In genomic region chr2:122622896-122623295, GRCh38 we compare ENCODE assay signal across 23 cellular contexts.
DNase-seq lines count a peak whose midpoint lies in the region; ATAC-seq and TF ChIP-seq lines count a peak whose summit lies in the region.
"Had no signal": no experiment of that assay in that cellular context is flagged by ENCODE, and none has a peak within 500 bp of the region (broad histone marks: within the 10 kb centered on the region; RNA-seq: fewer than 3 reads in every experiment).

No MANE protein-coding gene starts in this region.

- H2AFZ ChIP-seq in H9 (ENCODE audit: low read length) (no peak overlapping the region), neural progenitor cell (replicated peaks) (peak overlapping the region; percentile 7), Karpas-422 (ENCODE audit: low read length) (no peak overlapping the region)

- H4K8ac ChIP-seq in H9 (replicated peaks; ENCODE audit: insufficient read length, low read depth, low read length): no peak overlapping the region

- CTCF ChIA-PET in WTC11 (lab: Charles Lee): interaction anchor here (1.1 kb wide), 1 partner anchor 91 kb away, joined by 3 read pairs; no protein-coding TSS in a partner anchor

- POLR2A ChIA-PET in WTC11 (lab: Charles Lee): no interaction called here

- H2BK20ac ChIP-seq in H9 (ENCODE audit: low read depth, low read length, poor library complexity, severe bottlenecking): no peak overlapping the region

- H3K79me1 ChIP-seq in H9 (ENCODE audit: insufficient read depth, low read depth, low read length, poor library complexity, severe bottlenecking): no peaks in the 10 kb centered on the region

- no peak overlapping the region for H3K27ac ChIP-seq in H9 (ENCODE audit: insufficient read length, low read depth, low read length)
- H3K27ac ChIP-seq in neural progenitor cell: no peak overlapping the region
- no peak overlapping the region for H3K27ac ChIP-seq in Karpas-422 (ENCODE audit: low read length)
- H3K27ac ChIP-seq: A549; BLaER1 treated with 17β-estradiol and CSF1 and Interleukin-3, amounts not matched to agents 10 nM and 100 nM had no signal

- H3K36me3 ChIP-seq in neural progenitor cell (no peaks in the 10 kb centered on the region), Karpas-422 (ENCODE audit: insufficient read depth, low read length) (no peaks in the 10 kb centered on the region)
- H3K36me3 ChIP-seq: BE2C; BLaER1 treated with 17β-estradiol and CSF1 and Interleukin-3, amounts not matched to agents 10 nM and 100 nM had no signal

- H2AK5ac ChIP-seq in H9 (ENCODE audit: insufficient read length, low read length): no peak overlapping the region

- H4K5ac ChIP-seq in H9 (ENCODE audit: insufficient read length, low read depth, low read length): no peak overlapping the region

- no peak overlapping the region for H2BK15ac ChIP-seq in H9 (ENCODE audit: low read depth, low read length)

- H3K9me3 Mint-ChIP-seq in H9: peaks cover 0 to 4% of the 10 kb centered on the region in 2 experiments; a peak in 1 of 5 replicates
- peaks cover 6% of the 10 kb centered on the region for H3K9me3 Mint-ChIP-seq in WTC11
- peaks cover 8% of the 10 kb centered on the region for H3K9me3 Mint-ChIP-seq in neural progenitor cell

- no peak overlapping the region for H2BK12ac ChIP-seq in H9 (ENCODE audit: insufficient read length, low read depth, low read length)

- H3K27me3 ChIP-seq in H9 (ENCODE audit: insufficient read depth, low read length) (no peaks in the 10 kb centered on the region), neural progenitor cell (no peaks in the 10 kb centered on the region), Karpas-422 (ENCODE audit: low read length) (no peaks in the 10 kb centered on the region)
- H3K27me3 ChIP-seq: BE2C; BLaER1 treated with 17β-estradiol and CSF1 and Interleukin-3, amounts not matched to agents 10 nM and 100 nM had no signal

- H3K79me2 ChIP-seq in H9 (ENCODE audit: insufficient read depth, low read length) (no peaks in the 10 kb centered on the region), neural progenitor cell (ENCODE audit: low read depth) (no peaks in the 10 kb centered on the region), Karpas-422 (ENCODE audit: low read length) (no peaks in the 10 kb centered on the region)

- H2BK120ac ChIP-seq in H9 (ENCODE audit: low read depth, low read length, poor library complexity, severe bottlenecking): no peak overlapping the region

- WGBS in H9 (ENCODE audit: extremely low coverage, insufficient read length, low lambda C conversion rate): no CpG with 5 or more reads among the region's 3 CpGs

- H3K56ac ChIP-seq in H9 (ENCODE audit: insufficient read length, low read depth, low read length): no peak overlapping the region

- no peaks in the 10 kb centered on the region for H3K23me2 ChIP-seq in H9 (ENCODE audit: insufficient read length, low read depth, low read length, poor library complexity, severe bottlenecking)

- no peak overlapping the region for H3K4ac ChIP-seq in H9 (ENCODE audit: low read depth, low read length)

- TF ChIP-seq CTCF in H9 (conservative IDR thresholded peaks at IDR 0.05) (no peak), WTC11 (IDR thresholded peaks at IDR 0.05) (no peak), neural progenitor cell (IDR thresholded peaks at IDR 0.05) (no peak), foreskin fibroblast (IDR thresholded peaks at IDR 0.05; ENCODE audit: low read depth, low read length) (no peak)

- H4K20me1 ChIP-seq in H9 (ENCODE audit: control insufficient read depth, insufficient read depth, insufficient read length) (no peaks in the 10 kb centered on the region), neural progenitor cell (ENCODE audit: low read depth) (no peaks in the 10 kb centered on the region), Karpas-422 (ENCODE audit: insufficient read depth, low read depth, low read length) (no peaks in the 10 kb centered on the region)
- H4K20me1 ChIP-seq: BLaER1 treated with 17β-estradiol and CSF1 and Interleukin-3, amounts not matched to agents 10 nM and 100 nM had no signal

- H3K27me3 Mint-ChIP-seq in H9 (ENCODE audit: low read depth) (no peaks in the 10 kb centered on the region), WTC11 (ENCODE audit: low read depth) (no peaks in the 10 kb centered on the region), neural progenitor cell (ENCODE audit: insufficient read depth, low read depth) (no peaks in the 10 kb centered on the region)
- H3K27me3 Mint-ChIP-seq: CD4-positive, alpha-beta T cell; CD8-positive, alpha-beta memory T cell had no signal

- H3K4me2 ChIP-seq in H9 (ENCODE audit: insufficient read depth, insufficient read length, low read length) (no peak overlapping the region), neural progenitor cell (peak overlapping the region; percentile 29), Karpas-422 (ENCODE audit: low read depth, low read length, poor library complexity, severe bottlenecking) (no peak overlapping the region)
- H3K4me2 ChIP-seq: A549; BLaER1 treated with 17β-estradiol and CSF1 and Interleukin-3, amounts not matched to agents 10 nM and 100 nM had no signal

- H3K23ac ChIP-seq in H9 (ENCODE audit: insufficient read length, low read depth, low read length): no peak overlapping the region

- H3K4me3 ChIP-seq in neural progenitor cell: no peak overlapping the region
- no peak overlapping the region for H3K4me3 ChIP-seq in foreskin fibroblast (ENCODE audit: low read depth in 1 of 2, low read length in 2 of 2)
- H3K4me3 ChIP-seq in Karpas-422 (ENCODE audit: low read length): no peak overlapping the region
- H3K4me3 ChIP-seq: A549; BLaER1 treated with 17β-estradiol and CSF1 and Interleukin-3, amounts not matched to agents 10 nM and 100 nM; GM12878 had no signal

- no peaks in the 10 kb centered on the region for H3K9me2 ChIP-seq in Karpas-422 (replicated peaks; ENCODE audit: insufficient read depth, low read length)

- H3K36me3 Mint-ChIP-seq in H9 (ENCODE audit: insufficient read depth in 1 of 3, low read depth in 3 of 3): peaks cover 0 to 5% (median 0%) of the 10 kb centered on the region in 3 experiments; a peak in 2 of 7 replicates
- peaks cover 5% of the 10 kb centered on the region for H3K36me3 Mint-ChIP-seq in WTC11
- no peaks in the 10 kb centered on the region for H3K36me3 Mint-ChIP-seq in neural progenitor cell
- H3K36me3 Mint-ChIP-seq: CD14-positive monocyte; CD8-positive, alpha-beta memory T cell had no signal

- peaks cover 26 to 33% of the 10 kb centered on the region in 2 experiments for H3K4me1 Mint-ChIP-seq in H9
- peaks cover 30% of the 10 kb centered on the region for H3K4me1 Mint-ChIP-seq in WTC11
- H3K4me1 Mint-ChIP-seq in neural progenitor cell: peaks cover 10% of the 10 kb centered on the region
- H3K4me1 Mint-ChIP-seq: CD14-positive monocyte; CD8-positive, alpha-beta memory T cell had no signal

- no peak for ATAC-seq in WTC11
- ATAC-seq: A549, GM12878 had no signal

- H3K4me1 ChIP-seq in H9 (ENCODE audit: insufficient read depth, low read length) (peaks cover 8% of the 10 kb centered on the region; the same call in 1 of the 2 replicates), neural progenitor cell (peaks cover 12% of the 10 kb centered on the region), Karpas-422 (ENCODE audit: low read length) (no peaks in the 10 kb centered on the region)
- H3K4me1 ChIP-seq: A549; BE2C; BLaER1 treated with 17β-estradiol and CSF1 and Interleukin-3, amounts not matched to agents 10 nM and 100 nM had no signal

- H3K9ac ChIP-seq in H9 (ENCODE audit: extremely low read depth, insufficient read length, low read length) (no peak overlapping the region), neural progenitor cell (no peak overlapping the region), Karpas-422 (ENCODE audit: low read length) (no peak overlapping the region)
- H3K9ac ChIP-seq: BLaER1 treated with 17β-estradiol and CSF1 and Interleukin-3, amounts not matched to agents 10 nM and 100 nM had no signal

- H3K14ac ChIP-seq in H9 (ENCODE audit: insufficient read depth, low read length): no peak overlapping the region

- H3K4me3 Mint-ChIP-seq in H9 (no peak overlapping the region), WTC11 (no peak overlapping the region; the same call in 1 of the 2 replicates), neural progenitor cell (no peak overlapping the region)
- H3K4me3 Mint-ChIP-seq: CD14-positive monocyte; CD4-positive, alpha-beta T cell; CD8-positive, alpha-beta memory T cell; HFFc6 had no signal

- H3K27ac Mint-ChIP-seq in H9 (peak overlapping the region in 2 of 3 experiments; percentile 20 to 22; a peak in 2 of 7 replicates), WTC11 (peak overlapping the region; percentile 17; the same call in 1 of the 2 replicates), neural progenitor cell (peak overlapping the region; percentile 54)
- H3K27ac Mint-ChIP-seq: CD14-positive monocyte; CD4-positive, alpha-beta T cell; CD8-positive, alpha-beta memory T cell; HFFc6 had no signal

- no peaks in the 10 kb centered on the region for H3F3A ChIP-seq in neural progenitor cell (ENCODE audit: low read depth)

- no peak overlapping the region for H3K18ac ChIP-seq in H9 (ENCODE audit: insufficient read length, low read depth, low read length)

- no peaks in the 10 kb centered on the region for H3K9me3 ChIP-seq in H9 (ENCODE audit: control insufficient read depth, low read depth, low read length)
- H3K9me3 ChIP-seq in neural progenitor cell (ENCODE audit: low read depth): no peaks in the 10 kb centered on the region
- peaks cover 6% of the 10 kb centered on the region; the same call in 1 of the 2 replicates for H3K9me3 ChIP-seq in Karpas-422 (ENCODE audit: low read length)
- H3K9me3 ChIP-seq: A549, BE2C had no signal

- DNase-seq in H9 (no peak), WTC11 (ENCODE audit: low spot score) (no peak), neural progenitor cell (ENCODE audit: low spot score) (peak; percentile 60), NCI-H2107 treated with DMSO at 0.1 percent for 48 hours (lab: John Stamatoyannopoulos, UW; ENCODE audit: unreplicated experiment) (no peak), foreskin fibroblast (no peak), Karpas-422 (no peak)
- DNase-seq: 8988T; ACHN; AML-193; BE2C; CD4-positive, alpha-beta T cell; CD8-positive, alpha-beta memory T cell; DMS 273 treated with DMSO at 0.1 percent for 48 hours; DMS79; EL; GDM1; GOT3; H7; HFFc6 had no signal

- H3T11ph ChIP-seq in H9 (ENCODE audit: low read length): no peak overlapping the region

- no peak overlapping the region for H2BK5ac ChIP-seq in H9 (ENCODE audit: insufficient read length, low read length)

- no peak overlapping the region for H4K91ac ChIP-seq in H9 (ENCODE audit: insufficient read length, low read depth, low read length)

TF ChIP-seq in WTC11, 78 proteins besides CTCF, POLR2A, EP300 and RAD21:
- TF ChIP-seq GABPB1 (CRISPR knock-in tag; IDR thresholded peaks at IDR 0.05): no peak
- no peak for TF ChIP-seq PRRX2 (CRISPR knock-in tag; IDR thresholded peaks at IDR 0.05)
- TF ChIP-seq ETV6 (CRISPR knock-in tag; IDR thresholded peaks at IDR 0.05): no peak
- no peak for TF ChIP-seq ESRRA (CRISPR knock-in tag; IDR thresholded peaks at IDR 0.05; ENCODE audit: borderline replicate concordance)
- no peak for TF ChIP-seq MYBL2 (CRISPR knock-in tag; IDR thresholded peaks at IDR 0.05)
- no peak for TF ChIP-seq SP1 (CRISPR knock-in tag; conservative IDR thresholded peaks at IDR 0.05)
